Comparison of ENCODE assay signal across 8 cellular contexts in the genomic region with DNA sequence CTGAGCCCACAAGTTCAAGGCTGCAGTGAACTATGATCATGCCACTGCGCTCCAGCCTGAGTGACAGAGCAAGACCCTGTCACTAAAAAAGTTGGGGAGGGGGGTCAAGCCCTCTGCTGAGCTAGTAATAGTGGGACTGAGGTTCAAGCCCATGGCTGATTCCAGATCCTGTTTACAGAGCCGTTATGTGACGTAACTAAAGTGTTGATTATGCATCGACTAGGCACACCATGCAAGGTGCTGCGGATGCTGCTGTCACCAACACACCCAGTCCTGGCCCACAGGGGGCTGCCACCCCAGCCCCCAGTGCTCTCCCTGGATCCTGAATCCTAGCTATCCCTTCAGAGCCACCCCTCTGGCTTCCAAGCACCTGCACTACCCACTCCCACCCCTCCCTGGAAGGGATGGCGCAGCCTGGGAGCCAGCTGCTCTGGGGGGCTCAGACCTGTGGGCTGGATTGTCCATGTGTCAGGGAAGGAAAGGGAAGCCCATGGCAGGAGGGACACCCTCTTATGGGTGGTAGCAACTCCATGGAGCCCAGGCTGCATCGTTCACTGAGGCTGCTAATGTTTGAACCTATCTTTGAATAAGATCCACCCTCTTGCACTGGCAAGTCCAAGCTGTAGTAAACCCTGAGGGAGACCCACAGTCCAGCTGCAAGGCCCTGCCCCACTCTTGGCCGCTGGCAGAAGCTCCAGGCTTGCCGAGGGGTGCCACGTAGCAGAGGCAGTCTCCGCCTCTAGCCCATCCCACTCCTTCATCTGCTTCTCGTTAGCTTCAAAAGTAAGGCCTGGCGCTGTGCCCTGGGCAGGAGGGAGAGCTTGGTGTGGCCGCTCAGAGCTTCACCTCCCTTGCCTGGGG.
A peak's percentile ranks its signal among the peaks of the same experiment; 100 is the strongest.
DNase-seq lines count a peak whose midpoint lies in the region; ATAC-seq, FAIRE-seq and TF ChIP-seq lines count a peak whose summit lies in the region.

No MANE protein-coding gene starts in this region.

- H3K36me3 Mint-ChIP-seq in nephron (ENCODE audit: low read depth) (no peaks in the 10 kb centered on the region), nephron progenitor cell (ENCODE audit: low read depth) (no peaks in the 10 kb centered on the region)

- dilution Hi-C loops in endothelial cell of umbilical vein (cut with MboI; ENCODE audit: extremely low pct_ligation_motif_present, low sequenced_read_pairs), result no loop called here

- H3K27me3 ChIP-seq in endothelial cell of umbilical vein (ENCODE audit: control insufficient read depth in 2 of 2, insufficient read depth in 2 of 2, low read length in 2 of 2), result peaks cover 17 to 22% of the 10 kb centered on the region in 2 experiments

- H3K4me1 Mint-ChIP-seq in nephron (peaks cover 77% of the 10 kb centered on the region), nephron progenitor cell (peaks cover 53% of the 10 kb centered on the region)

- H3K9me3 ChIP-seq in endothelial cell of umbilical vein (replicated peaks; ENCODE audit: control insufficient read depth, insufficient read depth, low read length), result no peaks in the 10 kb centered on the region

- POLR2A ChIA-PET in endothelial cell of umbilical vein (lab: Charles Lee), result interaction anchor here (1.7 kb wide), 1 partner anchor 191 kb away, joined by 4 read pairs; a partner anchor contains a TSS

- no peaks in the 10 kb centered on the region for H3K9me3 Mint-ChIP-seq in nephron
- no peaks in the 10 kb centered on the region for H3K9me3 Mint-ChIP-seq in nephron progenitor cell

- no peak overlapping the region for H3K9ac ChIP-seq in endothelial cell of umbilical vein (replicated peaks; ENCODE audit: extremely low read depth, insufficient read depth, low read length)

- intact Hi-C loops in endothelial cell of umbilical vein (cut with micrococcal nuclease), result no loop called here

- no peaks in the 10 kb centered on the region for H3K9me1 ChIP-seq in endothelial cell of umbilical vein (replicated peaks; ENCODE audit: control insufficient read depth, extremely low read depth, insufficient read depth, low read length)

- H3K27ac ChIP-seq in endothelial cell of umbilical vein (ENCODE audit: insufficient read depth, low read depth, low read length), result no peak overlapping the region

- DNase-seq in GM12865 (ENCODE audit: low read depth) (peak; percentile 27), NCI-H69 (lab: John Stamatoyannopoulos, UW) (peak; percentile 79), endothelial cell of umbilical vein (ENCODE audit: low read depth, low spot score) (peak; percentile 83), nephron progenitor cell (no peak)
- DNase-seq in stimulated activated CD8-positive, alpha-beta memory T cell treated with anti-CD3 and anti-CD28 coated beads, Interleukin-4, amount 100 ng/mL, for 48 hours, result no peak

- H3K4me3 ChIP-seq in GM12865 (ENCODE audit: low read depth, low read length) (no peak overlapping the region), endothelial cell of umbilical vein (replicated peaks in 1 of 3; ENCODE audit: insufficient read depth in 1 of 3, low read depth in 1 of 3, low read length in 3 of 3) (no peak overlapping the region)

- H3K79me2 ChIP-seq in endothelial cell of umbilical vein (ENCODE audit: control insufficient read depth, insufficient read depth, low read length), result no peaks in the 10 kb centered on the region

- H4K20me1 ChIP-seq in endothelial cell of umbilical vein (replicated peaks; ENCODE audit: control insufficient read depth, extremely low read depth, insufficient read depth, low read length), result no peaks in the 10 kb centered on the region

- no peaks in the 10 kb centered on the region for H3K36me3 ChIP-seq in endothelial cell of umbilical vein (ENCODE audit: control insufficient read depth in 2 of 2, extremely low read depth in 1 of 2, insufficient read depth in 2 of 2, low read length in 2 of 2)

- peak overlapping the region; percentile 80 to 97 (median 93) for H3K27ac Mint-ChIP-seq in nephron
- H3K27ac Mint-ChIP-seq in nephron progenitor cell, result no peak overlapping the region

- H3K27me3 Mint-ChIP-seq in nephron (ENCODE audit: low read depth), result peaks cover 6% of the 10 kb centered on the region
- H3K27me3 Mint-ChIP-seq in nephron progenitor cell (ENCODE audit: low read depth, poor library complexity), result peaks cover 10% of the 10 kb centered on the region

- peak; percentile 81 for FAIRE-seq in endothelial cell of umbilical vein (lab: Jason Lieb, UNC)

- ATAC-seq in GM21529 (IDR thresholded peaks at IDR 0.05; ENCODE audit: unreplicated experiment), result no peak
- no peak for ATAC-seq in GM18907 (IDR thresholded peaks at IDR 0.05; ENCODE audit: unreplicated experiment)

- TF ChIP-seq POLR2A in endothelial cell of umbilical vein (IDR thresholded peaks at IDR 0.05; ENCODE audit: low read depth, low read length), result no peak

- H3K4me2 ChIP-seq in endothelial cell of umbilical vein (ENCODE audit: insufficient read depth, low read length), result no peak overlapping the region

- CTCF ChIA-PET in endothelial cell of umbilical vein (lab: Charles Lee), result interaction anchor here (0.7 to 1.9 kb wide), 11 partner anchors 12 to 223 kb away, joined by 3 to 10 read pairs (median 4); a partner anchor contains a TSS

- H2AFZ ChIP-seq in endothelial cell of umbilical vein (ENCODE audit: low read depth, low read length), result peak overlapping the region; percentile 60

- TF ChIP-seq CTCF in GM12865 (IDR thresholded peaks at IDR 0.05; ENCODE audit: insufficient read depth, low read depth, low read length, missing control alignments) (no peak), endothelial cell of umbilical vein (IDR thresholded peaks at IDR 0.05; ENCODE audit: extremely low read depth in 1 of 2, insufficient read depth in 1 of 2, low read depth in 1 of 2, low read length in 2 of 2) (no peak), nephron (IDR thresholded peaks at IDR 0.05; ENCODE audit: unreplicated experiment in 3 of 3) (no peak), nephron progenitor cell (IDR thresholded peaks at IDR 0.05) (no peak)

- BruUV-seq in endothelial cell of umbilical vein (replicated peaks; lab: Mats Ljungman, UMichigan), result no TSS peak

- no peaks in the 10 kb centered on the region for H3K4me1 ChIP-seq in endothelial cell of umbilical vein (ENCODE audit: control insufficient read depth, extremely low read depth, insufficient read depth, low read length)

- H3K4me3 Mint-ChIP-seq in nephron (peak overlapping the region in 1 of 3 experiments; percentile 45), nephron progenitor cell (no peak overlapping the region)

TF ChIP-seq in endothelial cell of umbilical vein, 7 proteins besides CTCF, POLR2A, EP300 and RAD21:
- no peak for TF ChIP-seq JUN (IDR thresholded peaks at IDR 0.05; ENCODE audit: borderline replicate concordance, insufficient read depth, insufficient read length, low read depth)
- TF ChIP-seq FOS (IDR thresholded peaks at IDR 0.05; ENCODE audit: borderline replicate concordance, insufficient read depth, low read length), result no peak
- no peak for TF ChIP-seq MYC (IDR thresholded peaks at IDR 0.05; ENCODE audit: low read depth, low read length)
- TF ChIP-seq POLR2AphosphoS5 (IDR thresholded peaks at IDR 0.05; ENCODE audit: insufficient read depth, low read depth, low read length), result no peak
- TF ChIP-seq GATA2 (IDR thresholded peaks at IDR 0.05; ENCODE audit: insufficient read depth, insufficient read length, low read depth, low read length), result no peak
- TF ChIP-seq, protein P1, sequence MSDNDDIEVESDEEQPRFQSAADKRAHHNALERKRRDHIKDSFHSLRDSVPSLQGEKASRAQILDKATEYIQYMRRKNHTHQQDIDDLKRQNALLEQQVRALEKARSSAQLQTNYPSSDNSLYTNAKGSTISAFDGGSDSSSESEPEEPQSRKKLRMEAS (IDR thresholded peaks at IDR 0.05; ENCODE audit: insufficient read depth, insufficient read length), result no peak
- no peak for TF ChIP-seq EZH2 (IDR thresholded peaks at IDR 0.05; ENCODE audit: borderline replicate concordance, low read depth, low read length, severe bottlenecking)

Comparison
In these comparisons a context has a peak if more than half of its experiments do, and no peak if none do; other contexts are left out.
1. DNase-seq: peak in GM12865 (single experiment), NCI-H69 (single experiment) and endothelial cell of umbilical vein (single experiment); none in stimulated activated CD8-positive, alpha-beta memory T cell treated with anti-CD3 and anti-CD28 coated beads, Interleukin-4, amount 100 ng/mL, for 48 hours (single experiment) and nephron progenitor cell (single experiment).